In the genomic region with DNA sequence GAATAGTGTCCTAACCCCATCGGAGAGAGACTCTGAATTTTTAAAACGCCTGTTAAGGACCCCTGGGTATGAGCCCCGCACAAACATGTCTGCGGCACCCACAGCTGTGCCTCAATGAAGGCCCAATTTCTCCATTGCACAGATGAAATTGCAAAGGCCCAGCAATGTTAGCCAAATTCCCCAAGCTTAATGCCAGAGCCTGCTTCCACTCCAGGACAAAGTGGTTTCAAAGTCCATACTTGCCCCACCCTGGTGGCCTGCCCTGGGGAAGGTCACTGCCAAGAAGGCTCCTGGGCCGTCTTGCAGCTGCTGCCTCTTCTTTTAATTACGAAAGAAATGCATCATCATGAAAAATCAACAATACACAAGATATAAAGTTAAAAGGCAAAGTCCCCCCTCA, we compare ENCODE assay signal across 10 cellular contexts.
DNase-seq lines count a peak whose midpoint lies in the region; ATAC-seq lines count a peak whose summit lies in the region.
"Had no signal": no experiment of that assay in that cellular context is flagged by ENCODE, and none has a peak within 500 bp of the region (broad histone marks: within the 10 kb centered on the region; RNA-seq: fewer than 3 reads in every experiment).

No MANE protein-coding gene starts in this region.

- no peaks in the 10 kb centered on the region for H3K27me3 ChIP-seq in CD4-positive, CD25-positive, alpha-beta regulatory T cell (ENCODE audit: control insufficient read depth, insufficient read depth, low read length)
- no peaks in the 10 kb centered on the region for H3K27me3 ChIP-seq in effector memory CD4-positive, alpha-beta T cell (replicated peaks; ENCODE audit: control insufficient read depth, insufficient read depth, low read length, poor library complexity, severe bottlenecking)

- H3K27ac ChIP-seq in CD4-positive, CD25-positive, alpha-beta regulatory T cell (ENCODE audit: insufficient read depth, low read length, poor library complexity, severe bottlenecking), result peak overlapping the region; percentile 82
- H3K27ac ChIP-seq in effector memory CD4-positive, alpha-beta T cell (ENCODE audit: insufficient read depth, low read length, poor library complexity, severe bottlenecking), result peak overlapping the region; percentile 71

- peaks cover 26% of the 10 kb centered on the region for H3K36me3 Mint-ChIP-seq in CD4-positive, CD25-positive, alpha-beta regulatory T cell
- peaks cover 29% of the 10 kb centered on the region for H3K36me3 Mint-ChIP-seq in T-helper 2 cell treated with Interferon-gamma antibody and Interleukin-4, amounts not matched to agents 5 μg/mL and 100 μg/mL, for 36 hours (ENCODE audit: low read depth)
- H3K36me3 Mint-ChIP-seq in naive thymus-derived CD8-positive, alpha-beta T cell, result peaks cover 21 to 26% (median 24%) of the 10 kb centered on the region in 3 donors

- peak overlapping the region; percentile 98 for H3K4me3 ChIP-seq in CD4-positive, CD25-positive, alpha-beta regulatory T cell (ENCODE audit: low read depth, low read length)
- H3K4me3 ChIP-seq in effector memory CD4-positive, alpha-beta T cell (ENCODE audit: insufficient read depth, low read depth, low read length, poor library complexity, severe bottlenecking), result peak overlapping the region; percentile 60

- no peaks in the 10 kb centered on the region for H3K9me3 Mint-ChIP-seq in CD4-positive, CD25-positive, alpha-beta regulatory T cell
- peaks cover 7% of the 10 kb centered on the region for H3K9me3 Mint-ChIP-seq in T-helper 2 cell treated with Interferon-gamma antibody and Interleukin-4, amounts not matched to agents 5 μg/mL and 100 μg/mL, for 36 hours
- peaks cover 0 to 5% (median 2%) of the 10 kb centered on the region in 9 donors for H3K9me3 Mint-ChIP-seq in naive thymus-derived CD8-positive, alpha-beta T cell

- H3K27me3 Mint-ChIP-seq in CD4-positive, CD25-positive, alpha-beta regulatory T cell, result no peaks in the 10 kb centered on the region
- no peaks in the 10 kb centered on the region for H3K27me3 Mint-ChIP-seq in T-helper 2 cell treated with Interferon-gamma antibody and Interleukin-4, amounts not matched to agents 5 μg/mL and 100 μg/mL, for 36 hours (ENCODE audit: low read depth)
- H3K27me3 Mint-ChIP-seq in naive thymus-derived CD8-positive, alpha-beta T cell, result no peaks in the 10 kb centered on the region

- peak in 1 of 3 donors; percentile 39 for DNase-seq in CD4-positive, CD25-positive, alpha-beta regulatory T cell
- no peak for DNase-seq in T-helper 2 cell treated with Interferon-gamma antibody and Interleukin-4, amounts not matched to agents 5 μg/mL and 100 μg/mL, for 36 hours (ENCODE audit: low spot score)
- no peak for DNase-seq in effector memory CD4-positive, alpha-beta T cell
- peak in 4 of 10 donors; percentile 19 to 31 (median 25) for DNase-seq in naive thymus-derived CD8-positive, alpha-beta T cell
- no peak for DNase-seq in NK-92 treated with Interleukin-12 subunit alpha and Interleukin-12 subunit beta, amount 100 ng/mL, for 24 hours (lab: John Stamatoyannopoulos, UW)
- DNase-seq in NCI-H1694 (lab: John Stamatoyannopoulos, UW) (no peak), NCI-H2107 treated with DMSO at 0.1 percent for 48 hours (lab: John Stamatoyannopoulos, UW; ENCODE audit: unreplicated experiment) (no peak), NCI-H82 (lab: John Stamatoyannopoulos, UW) (no peak)
- DNase-seq: COR-L47, kidney glomerular epithelial cell had no signal

- no peaks in the 10 kb centered on the region for H3K9me3 ChIP-seq in CD4-positive, CD25-positive, alpha-beta regulatory T cell (ENCODE audit: control insufficient read depth in 2 of 2, low read length in 2 of 2)
- H3K9me3 ChIP-seq in effector memory CD4-positive, alpha-beta T cell (ENCODE audit: control insufficient read depth, low read length), result no peaks in the 10 kb centered on the region

- peaks cover 46% of the 10 kb centered on the region for H3K4me1 ChIP-seq in CD4-positive, CD25-positive, alpha-beta regulatory T cell (ENCODE audit: control insufficient read depth, insufficient read depth, low read length, poor library complexity, severe bottlenecking)
- peaks cover 34% of the 10 kb centered on the region for H3K4me1 ChIP-seq in effector memory CD4-positive, alpha-beta T cell (ENCODE audit: control insufficient read depth, insufficient read depth, low read length, poor library complexity, severe bottlenecking)

- H3K36me3 ChIP-seq in CD4-positive, CD25-positive, alpha-beta regulatory T cell (ENCODE audit: control insufficient read depth, insufficient read depth, low read length), result peaks cover 5% of the 10 kb centered on the region
- no peaks in the 10 kb centered on the region for H3K36me3 ChIP-seq in effector memory CD4-positive, alpha-beta T cell (ENCODE audit: control insufficient read depth, insufficient read depth, low read length)

- POLR2A ChIA-PET in naive thymus-derived CD8-positive, alpha-beta T cell (lab: Charles Lee), result interaction anchor here (0.6 to 6.6 kb wide), 27 partner anchors 10 to 1295 kb away, joined by 3 to 155 read pairs (median 5); partner anchors contain the start of gene BCL11B

- peaks cover 20 to 69% (median 46%) of the 10 kb centered on the region in 4 donors for H3K4me1 Mint-ChIP-seq in CD4-positive, CD25-positive, alpha-beta regulatory T cell
- peaks cover 50% of the 10 kb centered on the region for H3K4me1 Mint-ChIP-seq in T-helper 2 cell treated with Interferon-gamma antibody and Interleukin-4, amounts not matched to agents 5 μg/mL and 100 μg/mL, for 36 hours (ENCODE audit: low read depth)
- H3K4me1 Mint-ChIP-seq in naive thymus-derived CD8-positive, alpha-beta T cell, result peaks cover 42 to 85% (median 62%) of the 10 kb centered on the region in 4 donors

- H3K27ac Mint-ChIP-seq in CD4-positive, CD25-positive, alpha-beta regulatory T cell, result peak overlapping the region; percentile 91 to 98 (median 98)
- peak overlapping the region; percentile 89 for H3K27ac Mint-ChIP-seq in T-helper 2 cell treated with Interferon-gamma antibody and Interleukin-4, amounts not matched to agents 5 μg/mL and 100 μg/mL, for 36 hours
- peak overlapping the region; percentile 86 to 98 (median 96) for H3K27ac Mint-ChIP-seq in naive thymus-derived CD8-positive, alpha-beta T cell

- no peak for ATAC-seq in CD4-positive, CD25-positive, alpha-beta regulatory T cell (ENCODE audit: low read depth in 2 of 2)
- no peak for ATAC-seq in naive thymus-derived CD8-positive, alpha-beta T cell

- peak overlapping the region; percentile 92 to 96 (median 94) for H3K4me3 Mint-ChIP-seq in CD4-positive, CD25-positive, alpha-beta regulatory T cell
- H3K4me3 Mint-ChIP-seq in T-helper 2 cell treated with Interferon-gamma antibody and Interleukin-4, amounts not matched to agents 5 μg/mL and 100 μg/mL, for 36 hours, result peak overlapping the region; percentile 88
- H3K4me3 Mint-ChIP-seq in naive thymus-derived CD8-positive, alpha-beta T cell, result peak overlapping the region; percentile 90 to 98 (median 94)
